17 cellular contexts compared by ENCODE assay signal in the genomic region with DNA sequence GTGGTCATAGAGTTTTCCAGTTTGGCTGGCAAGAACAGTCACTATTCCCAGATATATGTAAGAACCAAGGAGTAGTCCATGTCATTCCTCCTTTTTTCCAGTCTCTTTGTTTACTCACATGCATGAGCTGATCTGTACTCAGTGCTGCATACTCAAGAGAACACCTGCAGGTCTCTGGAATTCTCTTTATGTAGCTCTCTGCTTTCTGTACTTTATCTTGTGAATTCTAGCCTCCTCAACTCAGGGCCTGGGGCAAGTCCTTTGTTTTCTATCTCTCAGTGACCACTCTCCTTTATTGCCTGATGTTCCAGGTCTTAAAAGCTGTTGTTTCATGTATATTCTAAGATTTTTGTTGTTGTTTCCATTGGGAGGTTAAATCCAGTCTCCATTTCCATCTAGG.
"Had no signal": no experiment of that assay in that cellular context is flagged by ENCODE, and none has a peak within 500 bp of the region (broad histone marks: within the 10 kb centered on the region; RNA-seq: fewer than 3 reads in every experiment).

No MANE protein-coding gene starts in this region.

- H3K4me1 ChIP-seq: esophagus squamous epithelium, right lobe of liver had no signal

- DNase-seq: activated CD4-positive, alpha-beta T cell treated with anti-CD3 and anti-CD28 coated beads for 4 hours; activated CD4-positive, alpha-beta T cell treated with anti-CD3 and anti-CD28 coated beads, Interleukin-2, amount 50 U/mL, for 4 hours; activated naive CD4-positive, alpha-beta T cell treated with Interleukin-2 at 50 U/mL for 16 hours; activated T-cell treated with anti-CD3 and anti-CD28 coated beads for 4 hours; activated T-cell treated with anti-CD3 and anti-CD28 coated beads, Interleukin-2, amount 50 U/mL, for 72 hours; anterior cingulate cortex; effector CD8-positive, alpha-beta T cell; esophagus squamous epithelium; foreskin melanocyte; naive thymus-derived CD8-positive, alpha-beta T cell; posterior cingulate gyrus; right lobe of liver; stimulated activated CD4-positive, alpha-beta T cell treated with anti-CD3 and anti-CD28 coated beads, Interleukin-2, amount 100 ng/mL, for 48 hours; stimulated activated naive CD4-positive, alpha-beta T cell treated with Interleukin-2 at 50 U/mL for 16 hours; trophoblast cell had no signal

- H3K27ac Mint-ChIP-seq: activated naive CD8-positive, alpha-beta T cell; activated T-cell treated with anti-CD3 and anti-CD28 coated beads, Interleukin-2, amount 50 U/mL, for 72 hours had no signal

- H3K27me3 Mint-ChIP-seq: activated naive CD8-positive, alpha-beta T cell; naive thymus-derived CD8-positive, alpha-beta T cell had no signal

- H3K9me3 ChIP-seq: esophagus squamous epithelium, right lobe of liver had no signal

- H3K36me3 ChIP-seq: esophagus squamous epithelium, right lobe of liver had no signal

- H3K9me3 Mint-ChIP-seq: activated T-cell treated with anti-CD3 and anti-CD28 coated beads, Interleukin-2, amount 50 U/mL, for 72 hours; naive thymus-derived CD8-positive, alpha-beta T cell had no signal

- ATAC-seq: activated T-cell treated with anti-CD3 and anti-CD28 coated beads, Interleukin-2, amount 50 U/mL, for 72 hours; naive thymus-derived CD8-positive, alpha-beta T cell; right lobe of liver had no signal

- H3K27me3 ChIP-seq: esophagus squamous epithelium, right lobe of liver had no signal

- H3K4me3 Mint-ChIP-seq: activated naive CD8-positive, alpha-beta T cell; activated T-cell treated with anti-CD3 and anti-CD28 coated beads, Interleukin-2, amount 50 U/mL, for 72 hours; naive thymus-derived CD8-positive, alpha-beta T cell had no signal

- H3K27ac ChIP-seq: epithelial cell of prostate, esophagus squamous epithelium, right lobe of liver had no signal

- H3K4me3 ChIP-seq: esophagus squamous epithelium, right lobe of liver had no signal

- H3K4me1 Mint-ChIP-seq: naive thymus-derived CD8-positive, alpha-beta T cell had no signal
